Comparison of ENCODE assay signal across 31 cellular contexts in the genomic region with DNA sequence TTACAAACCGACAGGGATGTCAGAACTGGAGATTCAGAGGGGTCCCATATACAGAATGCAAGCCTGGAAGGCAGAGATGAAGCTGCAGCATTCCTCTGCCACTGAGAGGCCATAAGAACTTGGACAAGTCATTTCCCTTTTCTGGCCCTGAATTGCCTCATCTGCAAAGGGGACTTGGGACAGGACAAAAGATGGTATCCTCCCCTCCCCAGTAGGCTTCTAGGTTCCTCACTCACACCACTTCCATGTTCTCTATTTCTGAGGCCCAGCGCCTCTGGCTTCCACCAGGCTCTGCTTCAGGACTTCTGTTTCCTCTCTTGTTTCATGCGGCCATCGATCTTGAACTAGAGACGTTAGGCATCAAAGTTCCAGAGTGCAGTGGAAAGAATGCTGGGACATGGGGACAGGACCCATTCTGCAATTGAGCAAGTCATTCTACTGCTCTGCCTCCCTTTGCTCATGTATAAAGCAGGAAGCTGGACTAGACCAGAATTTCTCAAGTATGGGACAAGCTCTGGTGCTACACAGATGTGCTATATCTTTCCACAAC. TPM values are rescaled to one million over a fixed set of nuclear protein-coding genes. Genes with fewer than 3 reads are reported as not detected.
DNase-seq lines count a peak whose midpoint lies in the region; ATAC-seq and TF ChIP-seq lines count a peak whose summit lies in the region.
"Had no signal": no experiment of that assay in that cellular context is flagged by ENCODE, and none has a peak within 500 bp of the region (broad histone marks: within the 10 kb centered on the region; RNA-seq: fewer than 3 reads in every experiment).

No MANE protein-coding gene starts in this region.

- no peak overlapping the region for H3K4me3 Mint-ChIP-seq in CD8-positive, alpha-beta T cell
- H3K4me3 Mint-ChIP-seq: activated CD4-positive, alpha-beta memory T cell treated with anti-CD3 and anti-CD28 coated beads for 36 hours; activated naive CD4-positive, alpha-beta T cell treated with anti-CD3 and anti-CD28 coated beads, Interleukin-2, amount 10 ng/mL, durations not matched to agents 7 days and 5 days; stimulated activated naive B cell treated with anti-CD40 and anti-IgM and Interleukin-4, amounts not matched to agents 10 μg/mL and 1 μg/mL and 100 μg/mL, for 72 hours had no signal

- H3K9me3 ChIP-seq in right lobe of liver, result no peaks in the 10 kb centered on the region
- no peaks in the 10 kb centered on the region for H3K9me3 ChIP-seq in CD8-positive, alpha-beta T cell (ENCODE audit: low read length)
- H3K9me3 ChIP-seq: breast epithelium, MG63, SJSA1 had no signal

- H3K27ac Mint-ChIP-seq in CD8-positive, alpha-beta T cell, result no peak overlapping the region
- H3K27ac Mint-ChIP-seq: activated CD4-positive, alpha-beta memory T cell treated with anti-CD3 and anti-CD28 coated beads for 36 hours; activated naive CD4-positive, alpha-beta T cell treated with anti-CD3 and anti-CD28 coated beads, Interleukin-2, amount 10 ng/mL, durations not matched to agents 7 days and 5 days; stimulated activated naive B cell treated with anti-CD40 and anti-IgM and Interleukin-4, amounts not matched to agents 10 μg/mL and 1 μg/mL and 100 μg/mL, for 72 hours had no signal

- CTCF ChIA-PET in CD8-positive, alpha-beta T cell (lab: Charles Lee), result no interaction called here

- peaks cover 6% of the 10 kb centered on the region for H3K27me3 Mint-ChIP-seq in CD8-positive, alpha-beta T cell (ENCODE audit: low read depth)

- no peak for TF ChIP-seq CTCF in right lobe of liver (IDR thresholded peaks at IDR 0.05)
- TF ChIP-seq CTCF in CD8-positive, alpha-beta T cell (IDR thresholded peaks at IDR 0.05), result no peak

- H3K9me3 Mint-ChIP-seq in CD8-positive, alpha-beta T cell, result no peaks in the 10 kb centered on the region
- H3K9me3 Mint-ChIP-seq: activated CD4-positive, alpha-beta memory T cell treated with anti-CD3 and anti-CD28 coated beads for 36 hours; activated naive CD4-positive, alpha-beta T cell treated with anti-CD3 and anti-CD28 coated beads, Interleukin-2, amount 10 ng/mL, durations not matched to agents 7 days and 5 days; stimulated activated naive B cell treated with anti-CD40 and anti-IgM and Interleukin-4, amounts not matched to agents 10 μg/mL and 1 μg/mL and 100 μg/mL, for 72 hours had no signal

- POLR2A ChIA-PET in CD8-positive, alpha-beta T cell (lab: Charles Lee), result no interaction called here

- peak; percentile 28 to 67 (median 56) for ATAC-seq in right lobe of liver
- ATAC-seq in CD8-positive, alpha-beta T cell, result no peak
- ATAC-seq: activated CD4-positive, CD25-positive, alpha-beta regulatory T cell treated with anti-CD3 and anti-CD28 coated beads, Interleukin-2, amount 50 U/mL, for 24 hours; sciatic nerve; stimulated activated naive B cell treated with anti-CD40 and anti-IgM and Interleukin-4, amounts not matched to agents 10 μg/mL and 1 μg/mL and 100 μg/mL, for 72 hours had no signal

- H3K36me3 ChIP-seq in right lobe of liver, result peaks cover 0 to 22% (median 3%) of the 10 kb centered on the region in 4 donors
- H3K36me3 ChIP-seq in CD8-positive, alpha-beta T cell (ENCODE audit: insufficient read depth, low read length), result no peaks in the 10 kb centered on the region
- H3K36me3 ChIP-seq: breast epithelium, MG63, SJSA1 had no signal

- DNase-seq in NOMO-1 (lab: John Stamatoyannopoulos, UW; ENCODE audit: unreplicated experiment in 2 of 2) (peak; percentile 26 to 29), NOMO-1 treated with dmso at 0.1 percent for 144 hours (lab: John Stamatoyannopoulos, UW; ENCODE audit: unreplicated experiment) (no peak), SKM-1 treated with dmso at 0.1 percent for 144 hours (lab: John Stamatoyannopoulos, UW; ENCODE audit: unreplicated experiment) (peak; percentile 59), right lobe of liver (peak in 2 of 3 donors; percentile 57 to 77), NAMALWA (ENCODE audit: low spot score) (no peak), GDM1 (lab: John Stamatoyannopoulos, UW) (no peak), amygdala (lab: John Stamatoyannopoulos, UW) (no peak)
- no peak for DNase-seq in CD8-positive, alpha-beta T cell
- DNase-seq: 8988T; activated CD4-positive, alpha-beta memory T cell treated with anti-CD3 and anti-CD28 coated beads for 36 hours; activated CD8-positive, alpha-beta memory T cell treated with anti-CD3 and anti-CD28 coated beads, Interleukin-2, amount 50 U/mL, for 48 hours; activated naive CD4-positive, alpha-beta T cell treated with anti-CD3 and anti-CD28 coated beads, Interleukin-2, amount 10 ng/mL, durations not matched to agents 7 days and 5 days; amniotic stem cell; effector memory CD4-positive, alpha-beta T cell; erythroblast; GOT3; head of caudate nucleus; kidney glomerular epithelial cell; MG63; NCI-H146; NCI-H446; posterior cingulate gyrus; stimulated activated CD4-positive, alpha-beta T cell treated with anti-CD3 and anti-CD28 coated beads, Interleukin-4, amount 100 ng/mL, for 4 hours; stimulated activated naive B cell treated with anti-CD40 and anti-IgM and Interleukin-4, amounts not matched to agents 10 μg/mL and 1 μg/mL and 100 μg/mL, for 72 hours; T-helper 1 cell had no signal

- H3K36me3 Mint-ChIP-seq in CD8-positive, alpha-beta T cell, result no peaks in the 10 kb centered on the region
- H3K36me3 Mint-ChIP-seq: activated CD4-positive, alpha-beta memory T cell treated with anti-CD3 and anti-CD28 coated beads for 36 hours; activated naive CD4-positive, alpha-beta T cell treated with anti-CD3 and anti-CD28 coated beads, Interleukin-2, amount 10 ng/mL, durations not matched to agents 7 days and 5 days; stimulated activated naive B cell treated with anti-CD40 and anti-IgM and Interleukin-4, amounts not matched to agents 10 μg/mL and 1 μg/mL and 100 μg/mL, for 72 hours had no signal

- no peaks in the 10 kb centered on the region for H3K4me1 Mint-ChIP-seq in CD8-positive, alpha-beta T cell (ENCODE audit: low read depth)
- H3K4me1 Mint-ChIP-seq: activated naive CD4-positive, alpha-beta T cell treated with anti-CD3 and anti-CD28 coated beads, Interleukin-2, amount 10 ng/mL, durations not matched to agents 7 days and 5 days; stimulated activated naive B cell treated with anti-CD40 and anti-IgM and Interleukin-4, amounts not matched to agents 10 μg/mL and 1 μg/mL and 100 μg/mL, for 72 hours had no signal

- H3K4me1 ChIP-seq in right lobe of liver, result peaks cover 0 to 43% (median 14%) of the 10 kb centered on the region in 4 donors
- no peaks in the 10 kb centered on the region for H3K4me1 ChIP-seq in CD8-positive, alpha-beta T cell (ENCODE audit: insufficient read depth, low read length)
- H3K4me1 ChIP-seq: breast epithelium had no signal

- H3K4me3 ChIP-seq in right lobe of liver, result peak overlapping the region; percentile 38 to 61 (median 57)
- H3K4me3 ChIP-seq in CD8-positive, alpha-beta T cell (ENCODE audit: low read depth, low read length), result no peak overlapping the region
- H3K4me3 ChIP-seq: breast epithelium, lung, MG63, SJSA1 had no signal

- H3K27ac ChIP-seq in right lobe of liver, result peak overlapping the region; percentile 73 to 98 (median 93)
- no peak overlapping the region for H3K27ac ChIP-seq in CD8-positive, alpha-beta T cell (ENCODE audit: low read depth, low read length)
- H3K27ac ChIP-seq: breast epithelium, SJSA1 had no signal

- intact Hi-C loops in right lobe of liver (cut with DNase I), result loop anchor here in 1 of 2 donors (10.0 kb wide), 1 partner anchor 81 kb away; no protein-coding TSS in a partner anchor
- intact Hi-C loops in CD8-positive, alpha-beta T cell (cut with DNase I, micrococcal nuclease), result no loop called here

- H3K27me3 ChIP-seq in right lobe of liver, result no peaks in the 10 kb centered on the region
- no peaks in the 10 kb centered on the region for H3K27me3 ChIP-seq in CD8-positive, alpha-beta T cell (ENCODE audit: insufficient read depth, low read length)
- H3K27me3 ChIP-seq: breast epithelium, MG63, SJSA1 had no signal

- WGBS in right lobe of liver (ENCODE audit: insufficient coverage, low coverage, low lambda C conversion rate, missing lambda C conversion rate), result 26% methylated on average over 5 of the region's 5 CpGs

- TF ChIP-seq POLR2A in right lobe of liver (IDR thresholded peaks at IDR 0.05), result peak; percentile 94

RNA-seq across cellular contexts. Expression of a gene that starts 1.7 kb away (rescaled TPM):
- total RNA-seq in right lobe of liver, result 100 to 1,000 TPM; 210 to 473 (median 316) TPM
- not detected for total RNA-seq in CD8-positive, alpha-beta T cell
- total RNA-seq: activated CD4-positive, alpha-beta memory T cell treated with anti-CD3 and anti-CD28 coated beads for 36 hours; sciatic nerve; SJSA1; urinary bladder had no signal

Comparison
In these comparisons a context has a peak if more than half of its experiments do, and no peak if none do; other contexts are left out.
1. DNase-seq: peak in NOMO-1 (2 of 2), SKM-1 treated with dmso at 0.1 percent for 144 hours (single experiment) and right lobe of liver (2 of 3); none in NOMO-1 treated with dmso at 0.1 percent for 144 hours (single experiment), NAMALWA (single experiment), GDM1 (single experiment), amygdala (0 of 56) and CD8-positive, alpha-beta T cell (0 of 7).
2. RNA of a gene that starts 1.7 kb away (total RNA-seq): 210 to 473 TPM in right lobe of liver; not detected in CD8-positive, alpha-beta T cell; every median in the first group is over 100 times any median in the second.